ENCODE assay signal across 8 cellular contexts in the genomic region with DNA sequence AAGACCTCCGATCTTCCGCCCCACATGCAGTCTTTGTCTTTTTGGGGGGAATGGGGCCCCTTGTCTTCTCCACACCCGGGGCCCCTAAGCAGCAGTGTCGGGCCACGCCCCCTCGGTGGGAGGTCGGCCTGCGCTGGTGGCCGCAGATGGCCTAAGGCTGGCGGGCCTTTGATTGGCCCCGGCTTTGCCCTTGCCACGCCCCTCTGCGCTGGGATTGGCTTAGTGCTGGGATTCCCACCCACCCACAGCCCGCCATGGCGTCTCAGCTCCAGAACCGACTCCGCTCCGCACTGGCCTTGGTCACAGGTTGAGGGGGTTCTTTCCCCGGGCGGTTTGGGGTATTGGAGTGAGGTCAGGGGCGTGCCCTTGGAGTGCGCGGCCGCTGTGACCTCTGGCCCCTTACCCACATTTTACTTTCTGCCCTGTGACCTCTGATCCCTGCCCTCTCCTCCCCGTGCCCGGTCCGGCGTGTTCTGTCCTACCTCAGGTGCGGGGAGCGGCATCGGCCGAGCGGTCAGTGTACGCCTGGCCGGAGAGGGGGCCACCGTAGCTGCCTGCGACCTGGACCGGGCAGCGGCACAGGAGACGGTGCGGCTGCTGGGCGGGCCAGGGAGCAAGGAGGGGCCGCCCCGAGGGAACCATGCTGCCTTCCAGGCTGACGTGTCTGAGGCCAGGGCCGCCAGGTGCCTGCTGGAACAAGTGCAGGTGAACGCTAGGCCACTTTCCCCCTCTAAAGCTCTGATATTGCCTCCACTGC. TPM values are rescaled to one million over a fixed set of nuclear protein-coding genes. Genes with fewer than 3 reads are reported as not detected.
DNase-seq lines count a peak whose midpoint lies in the region; ATAC-seq and TF ChIP-seq lines count a peak whose summit lies in the region.

A gene (plus strand): TSS at position 241 of the 757 bp plus-strand sequence. CDS start 14 bp downstream, at position 255.

- peaks cover 57% of the 10 kb centered on the region for H3K4me1 ChIP-seq in CD4-positive, alpha-beta memory T cell (ENCODE audit: insufficient read depth, low read length)
- H3K4me1 ChIP-seq in IMR-90 (ENCODE audit: control insufficient read depth, insufficient read depth, low read length) (peaks cover 34% of the 10 kb centered on the region), PC-9 (replicated peaks; ENCODE audit: insufficient read depth) (peaks cover 38% of the 10 kb centered on the region), esophagus muscularis mucosa (peaks cover 49 to 73% (median 65%) of the 10 kb centered on the region in 4 donors)

- TF ChIP-seq CTCF in GM20000 (IDR thresholded peaks at IDR 0.05; ENCODE audit: extremely low read depth, missing control alignments) (no peak), IMR-90 (conservative IDR thresholded peaks at IDR 0.05; ENCODE audit: low read depth, low read length) (no peak), PC-9 (conservative IDR thresholded peaks at IDR 0.05) (no peak), esophagus muscularis mucosa (IDR thresholded peaks at IDR 0.05) (no peak)

- no peak within 1 kb of the TSS; the same call in 1 of the 2 replicates for H4K5ac ChIP-seq in IMR-90 (ENCODE audit: low read depth, low read length)

- H3K4me2 ChIP-seq in IMR-90 (ENCODE audit: low read depth, low read length) = peak within 1 kb of the TSS; percentile 83
- H3K4me2 ChIP-seq in PC-9 = peak within 1 kb of the TSS; percentile 88

- intact Hi-C loops in CD4-positive, alpha-beta memory T cell (cut with micrococcal nuclease) = loop anchor here (1.0 to 10.0 kb wide), 8 partner anchors 45 to 1540 kb away; a partner anchor contains a TSS
- intact Hi-C loops in IMR-90 (cut with micrococcal nuclease) (no loop called here), PC-9 (cut with micrococcal nuclease; ENCODE audit: unreplicated experiment) (loop anchor here (5.0 to 10.0 kb wide), 3 partner anchors 70 to 573 kb away; a partner anchor contains a TSS), esophagus muscularis mucosa (cut with DNase I) (no loop called here)

- H3K36me3 Mint-ChIP-seq in CD4-positive, alpha-beta memory T cell = peaks cover 25 to 59% of the 10 kb centered on the region in 2 donors
- peaks cover 30% of the 10 kb centered on the region for H3K36me3 Mint-ChIP-seq in activated T-cell treated with anti-CD3 and anti-CD28 coated beads, Interleukin-2, amount 50 U/mL, for 4 hours (ENCODE audit: insufficient read depth)

- H3K27ac ChIP-seq in CD4-positive, alpha-beta memory T cell (ENCODE audit: low read depth, low read length) = peak within 1 kb of the TSS; percentile 73
- H3K27ac ChIP-seq in IMR-90 (ENCODE audit: insufficient read depth, low read length) (peak within 1 kb of the TSS; percentile 49), PC-9 (peak within 1 kb of the TSS; percentile 58), esophagus muscularis mucosa (replicated peaks in 1 of 4) (peak within 1 kb of the TSS; percentile 31 to 68 (median 60))

- no peaks in the 10 kb centered on the region for H3K27me3 ChIP-seq in CD4-positive, alpha-beta memory T cell (ENCODE audit: insufficient read depth, low read length)
- no peaks in the 10 kb centered on the region for H3K27me3 ChIP-seq in IMR-90 (ENCODE audit: control insufficient read depth, insufficient read depth, low read length)
- H3K27me3 ChIP-seq in PC-9 (ENCODE audit: insufficient read depth, low read depth) = no peaks in the 10 kb centered on the region
- no peaks in the 10 kb centered on the region for H3K27me3 ChIP-seq in esophagus muscularis mucosa

- peaks cover 35% of the 10 kb centered on the region for H3K79me2 ChIP-seq in PC-9 (ENCODE audit: low read depth)

- TF ChIP-seq POLR2A in IMR-90 (IDR thresholded peaks at IDR 0.05; ENCODE audit: low read depth, low read length) (peak; percentile 60; the same call in 1 of the 2 replicates), esophagus muscularis mucosa (IDR thresholded peaks at IDR 0.05; ENCODE audit: low read depth) (no peak)

- peak within 1 kb of the TSS; percentile 57 to 88 for H3K4me3 ChIP-seq in CD4-positive, alpha-beta memory T cell (ENCODE audit: low read length in 2 of 2)
- H3K4me3 ChIP-seq in IMR-90 (ENCODE audit: insufficient read depth, low read depth, low read length) (peak within 1 kb of the TSS; percentile 60), PC-9 (peak within 1 kb of the TSS; percentile 80), esophagus muscularis mucosa (peak within 1 kb of the TSS; percentile 62 to 65 (median 62))

- peaks cover 39% of the 10 kb centered on the region for H3K9me1 ChIP-seq in IMR-90 (ENCODE audit: insufficient read depth, low read length)

- no peak for TF ChIP-seq RAD21 in IMR-90 (IDR thresholded peaks at IDR 0.05; ENCODE audit: low read length)

- H3K56ac ChIP-seq in IMR-90 (ENCODE audit: extremely low read depth, insufficient read depth, low read length) = no peak within 1 kb of the TSS

- peak within 1 kb of the TSS in 1 of 2 experiments; percentile 61; a peak in 2 of 4 replicates for H4K8ac ChIP-seq in IMR-90 (ENCODE audit: low read depth in 2 of 2, low read length in 2 of 2)

- H3K18ac ChIP-seq in IMR-90 (ENCODE audit: low read depth, low read length) = no peak within 1 kb of the TSS

- no peak within 1 kb of the TSS for H2BK15ac ChIP-seq in IMR-90 (ENCODE audit: low read depth, low read length)

- peaks cover 14% of the 10 kb centered on the region for H3K36me3 ChIP-seq in CD4-positive, alpha-beta memory T cell (ENCODE audit: insufficient read depth, low read length)
- H3K36me3 ChIP-seq in IMR-90 (ENCODE audit: control insufficient read depth, insufficient read depth, low read length) = peaks cover 28% of the 10 kb centered on the region
- peaks cover 23% of the 10 kb centered on the region for H3K36me3 ChIP-seq in PC-9 (ENCODE audit: low read depth)
- H3K36me3 ChIP-seq in esophagus muscularis mucosa = peaks cover 18 to 28% (median 22%) of the 10 kb centered on the region in 4 donors

- peak; percentile 58 for ATAC-seq in IMR-90 (ENCODE audit: low read depth)
- peak; percentile 56 to 60 for ATAC-seq in activated T-cell treated with anti-CD3 and anti-CD28 coated beads, Interleukin-2, amount 50 U/mL, for 4 hours

- H3K23ac ChIP-seq in IMR-90 (ENCODE audit: low read depth, low read length) = peak within 1 kb of the TSS; percentile 34; the same call in 1 of the 2 replicates

- no peaks in the 10 kb centered on the region for H3K9me3 ChIP-seq in CD4-positive, alpha-beta memory T cell (ENCODE audit: control insufficient read depth in 1 of 2, low read length in 2 of 2)
- H3K9me3 ChIP-seq in IMR-90 (ENCODE audit: control insufficient read depth, insufficient read depth, low read length) (no peaks in the 10 kb centered on the region), PC-9 (ENCODE audit: insufficient read depth, low read depth) (no peaks in the 10 kb centered on the region), esophagus muscularis mucosa (no peaks in the 10 kb centered on the region)

- H4K20me1 ChIP-seq in IMR-90 (ENCODE audit: insufficient read depth, low read length) = peaks cover 30% of the 10 kb centered on the region; the same call in 1 of the 2 replicates
- H4K20me1 ChIP-seq in PC-9 (ENCODE audit: insufficient read depth) = peaks cover 6% of the 10 kb centered on the region; the same call in 1 of the 2 replicates

- H3K9ac ChIP-seq in IMR-90 (ENCODE audit: low read depth, low read length) = peak within 1 kb of the TSS; percentile 29

- WGBS in IMR-90 (ENCODE audit: extremely low coverage in 2 of 2, insufficient read length in 1 of 2), 2 experiments = 2% methylated on average over 15 of the region's 47 CpGs; no CpG with 5 or more reads in 1 of the 2 experiments
- WGBS in esophagus muscularis mucosa = under 1% methylated on average over 18 of the region's 47 CpGs

- peak; percentile 79 to 90 (median 80) for DNase-seq in CD4-positive, alpha-beta memory T cell
- DNase-seq in GM20000 (ENCODE audit: low spot score) (peak; percentile 95), IMR-90 (peak; percentile 86), PC-9 (peak; percentile 84 to 91), esophagus muscularis mucosa (ENCODE audit: extremely low spot score) (peak; percentile 98), myocyte (ENCODE audit: low read depth) (peak; percentile 93)
- peak; percentile 87 for DNase-seq in activated T-cell treated with anti-CD3 and anti-CD28 coated beads, Interleukin-2, amount 50 U/mL, for 4 hours
- peak; percentile 97 for DNase-seq in stimulated activated CD8-positive, alpha-beta memory T cell treated with anti-CD3 and anti-CD28 coated beads, Interleukin-4, amount 100 ng/mL, for 48 hours

- peaks cover 16 to 85% of the 10 kb centered on the region in 2 experiments; a peak in 3 of 4 replicates for H3K79me1 ChIP-seq in IMR-90 (ENCODE audit: low read depth in 1 of 2, low read length in 2 of 2)

- H2BK120ac ChIP-seq in IMR-90 (ENCODE audit: low read depth, low read length) = peak within 1 kb of the TSS; percentile 4; the same call in 1 of the 2 replicates

- POLR2A ChIA-PET in CD4-positive, alpha-beta memory T cell (lab: Charles Lee; ENCODE audit: partially characterized antibody) = interaction anchor here (0.5 to 2.4 kb wide), 12 partner anchors 8 to 1233 kb away, joined by 3 to 18 read pairs (median 3); a partner anchor contains a TSS
- POLR2A ChIA-PET in IMR-90 (lab: Charles Lee; ENCODE audit: unreplicated experiment) = interaction anchor here (0.6 kb wide), 2 partner anchors 169 to 213 kb away, joined by 6 to 9 read pairs; a partner anchor contains a TSS
- POLR2A ChIA-PET in PC-9 (lab: Charles Lee; ENCODE audit: unreplicated experiment) = interaction anchor here (0.5 to 0.7 kb wide), 3 partner anchors 30 to 1302 kb away, joined by 4 to 12 read pairs (median 4); no protein-coding TSS in a partner anchor

- H4K91ac ChIP-seq in IMR-90 (ENCODE audit: insufficient read depth, low read depth, low read length) = peak within 1 kb of the TSS; percentile 31; the same call in 1 of the 2 replicates

- H3K4me3 Mint-ChIP-seq in CD4-positive, alpha-beta memory T cell = peak within 1 kb of the TSS; percentile 87 to 100 (median 94)
- peak within 1 kb of the TSS; percentile 100 for H3K4me3 Mint-ChIP-seq in activated T-cell treated with anti-CD3 and anti-CD28 coated beads, Interleukin-2, amount 50 U/mL, for 4 hours

- no peak for TF ChIP-seq EP300 in esophagus muscularis mucosa (IDR thresholded peaks at IDR 0.05)

- in situ Hi-C loops in IMR-90 (cut with MboI; ENCODE audit: low sequenced_read_pairs) = no loop called here

- peak within 1 kb of the TSS; percentile 92 for H2AK9ac ChIP-seq in IMR-90 (replicated peaks; ENCODE audit: low read depth, low read length, poor library complexity)

- H3K4ac ChIP-seq in IMR-90 (ENCODE audit: low read depth, low read length) = peak within 1 kb of the TSS; percentile 73

- H2BK5ac ChIP-seq in IMR-90 (ENCODE audit: low read depth, low read length, poor library complexity, severe bottlenecking) = peak within 1 kb of the TSS; percentile 53

- peak within 1 kb of the TSS; percentile 92 to 97 (median 95) for H3K27ac Mint-ChIP-seq in CD4-positive, alpha-beta memory T cell

- no peak within 1 kb of the TSS for H2BK20ac ChIP-seq in IMR-90 (ENCODE audit: low read depth, low read length)

- H2AK5ac ChIP-seq in IMR-90 (ENCODE audit: low read depth, low read length) = peak within 1 kb of the TSS; percentile 89

- H3F3A ChIP-seq in PC-9 (ENCODE audit: insufficient read depth, low read depth) = peaks cover 35% of the 10 kb centered on the region; the same call in 1 of the 2 replicates

- H3K9me2 ChIP-seq in PC-9 (ENCODE audit: insufficient read depth) = no peaks in the 10 kb centered on the region

- H3K9me3 Mint-ChIP-seq in CD4-positive, alpha-beta memory T cell = peaks cover 0 to 2% (median 0%) of the 10 kb centered on the region in 8 donors
- no peaks in the 10 kb centered on the region for H3K9me3 Mint-ChIP-seq in activated T-cell treated with anti-CD3 and anti-CD28 coated beads, Interleukin-2, amount 50 U/mL, for 4 hours

- H3K27me3 Mint-ChIP-seq in CD4-positive, alpha-beta memory T cell = no peaks in the 10 kb centered on the region
- no peaks in the 10 kb centered on the region for H3K27me3 Mint-ChIP-seq in activated T-cell treated with anti-CD3 and anti-CD28 coated beads, Interleukin-2, amount 50 U/mL, for 4 hours (ENCODE audit: low read depth)

- CTCF ChIA-PET in CD4-positive, alpha-beta memory T cell (lab: Charles Lee; ENCODE audit: partially characterized antibody) = interaction anchor here (1.5 to 2.0 kb wide), 2 partner anchors 9 to 44 kb away, joined by 6 to 11 read pairs; no protein-coding TSS in a partner anchor
- CTCF ChIA-PET in IMR-90 (lab: Yijun Ruan, JAX) = no interaction called here
- CTCF ChIA-PET in PC-9 (lab: Charles Lee) = no interaction called here

- peak within 1 kb of the TSS; percentile 55; the same call in 1 of the 2 replicates for H3K14ac ChIP-seq in IMR-90 (replicated peaks; ENCODE audit: low read depth, low read length)

- peaks cover 38 to 76% (median 56%) of the 10 kb centered on the region in 4 donors for H3K4me1 Mint-ChIP-seq in CD4-positive, alpha-beta memory T cell
- H3K4me1 Mint-ChIP-seq in activated T-cell treated with anti-CD3 and anti-CD28 coated beads, Interleukin-2, amount 50 U/mL, for 4 hours (ENCODE audit: low read depth) = peaks cover 68% of the 10 kb centered on the region

- BruUV-seq in IMR-90 (replicated peaks; lab: Mats Ljungman, UMichigan) (no TSS peak), PC-9 (replicated peaks; lab: Mats Ljungman, UMichigan) (TSS peak; percentile 16)

- H2AFZ ChIP-seq in IMR-90 (replicated peaks; ENCODE audit: low read length, poor library complexity) = peak within 1 kb of the TSS; percentile 82
- peak within 1 kb of the TSS; percentile 93 for H2AFZ ChIP-seq in PC-9

- dilution Hi-C loops in IMR-90 (cut with HindIII; ENCODE audit: low sequenced_read_pairs, unreplicated experiment) = no loop called here

RNA-seq across cellular contexts. Expression of the gene that starts here (rescaled TPM):
- total RNA-seq in CD4-positive, alpha-beta memory T cell = 10 to 100 TPM; 20.2 to 22.3 TPM
- 10 to 100 TPM; 57.4 to 77.3 TPM for polyA plus RNA-seq in CD4-positive, alpha-beta memory T cell
- total RNA-seq in IMR-90 (2012; rRNA removed) (1.6 and 1.9 TPM in 2 replicates), PC-9 (2021) (16.4 and 25.4 TPM in 2 replicates), esophagus muscularis mucosa (10 to 100 TPM in 3 of 4 donors, 1 to 10 TPM in 1; 2.0 to 15.0 (median 12.9) TPM), myocyte (9.4 and 15.9 TPM in 2 replicates)
- 3.4 and 4.3 TPM in 2 replicates for polyA plus RNA-seq in IMR-90 (2012; rRNA removed)
- polyA plus RNA-seq in IMR-90 (2012; cell fraction: cytosol; rRNA removed) = 2.8 and 6.2 TPM in 2 replicates
- 6.7 and 11.7 TPM in 2 replicates for polyA plus RNA-seq in IMR-90 (2012; cell fraction: nucleus; rRNA removed; ENCODE audit: low replicate concordance)
- 10 to 100 TPM; 11.7 to 20.1 (median 19.4) TPM for total RNA-seq in activated T-cell treated with anti-CD3 and anti-CD28 coated beads, Interleukin-2, amount 50 U/mL, for 4 hours
- 14.9 TPM for polyA plus RNA-seq in myocyte (2012)

Comparison
In these comparisons a context has a peak if more than half of its experiments do, and no peak if none do; other contexts are left out.
1. Peak in every context shown above with its lines: DNase-seq, ATAC-seq, H3K4me3 ChIP-seq and H3K27ac ChIP-seq.
2. RNA of the gene that starts here (polyA plus RNA-seq): 57.4 to 77.3 TPM in CD4-positive, alpha-beta memory T cell; 2.8 to 11.7 TPM in IMR-90; every median in the first group is over 4 times any median in the second.
3. intact Hi-C loops: an anchor here in CD4-positive, alpha-beta memory T cell (1.0 to 10.0 kb wide) and PC-9 (5.0 to 10.0 kb wide); none called in IMR-90 and esophagus muscularis mucosa.